19 cellular contexts compared by ENCODE assay signal in genomic region chr22:42957544-42957943, GRCh38. TPM values are rescaled to one million over a fixed set of nuclear protein-coding genes. Genes with fewer than 3 reads are reported as not detected.
DNase-seq lines count a peak whose midpoint lies in the region; ATAC-seq and TF ChIP-seq lines count a peak whose summit lies in the region.
"Had no signal": no experiment of that assay in that cellular context is flagged by ENCODE, and none has a peak within 500 bp of the region (broad histone marks: within the 10 kb centered on the region; RNA-seq: fewer than 3 reads in every experiment).

No MANE protein-coding gene starts in this region.

- no peaks in the 10 kb centered on the region for H3K36me3 ChIP-seq in Panc1 (ENCODE audit: control insufficient read depth, insufficient read depth, low read length)
- H3K36me3 ChIP-seq in psoas muscle (ENCODE audit: insufficient read depth in 1 of 2, low read depth in 1 of 2) = no peaks in the 10 kb centered on the region
- no peaks in the 10 kb centered on the region for H3K36me3 ChIP-seq in CD4-positive, alpha-beta memory T cell (ENCODE audit: insufficient read depth, low read length)
- H3K36me3 ChIP-seq: thyroid gland had no signal

- H3K27me3 ChIP-seq in Panc1 (ENCODE audit: control insufficient read depth, insufficient read depth, low read length) (no peaks in the 10 kb centered on the region), psoas muscle (ENCODE audit: insufficient read depth in 3 of 3, low read length in 2 of 3) (no peaks in the 10 kb centered on the region)
- no peaks in the 10 kb centered on the region for H3K27me3 ChIP-seq in CD4-positive, alpha-beta memory T cell (ENCODE audit: insufficient read depth, low read length)
- H3K27me3 ChIP-seq: thyroid gland had no signal

- in situ Hi-C loops in Panc1 (cut with HindIII; ENCODE audit: low pct_unique_long_range_greater_than_20kb, low sequenced_read_pairs) = no loop called here

- WGBS in psoas muscle, 3 donors = 75 to 87% (median 76%) methylated on average over 3 of the region's 3 CpGs

- H3K36me3 Mint-ChIP-seq in activated T-cell treated with anti-CD3 and anti-CD28 coated beads, Interleukin-2, amount 50 U/mL, for 72 hours (ENCODE audit: insufficient read depth in 2 of 2) = no peaks in the 10 kb centered on the region
- H3K36me3 Mint-ChIP-seq in activated CD4-positive, alpha-beta T cell treated with anti-CD3 and anti-CD28 coated beads for 36 hours (ENCODE audit: low read depth) = peaks cover 4% of the 10 kb centered on the region
- peaks cover 6 to 16% of the 10 kb centered on the region in 2 donors for H3K36me3 Mint-ChIP-seq in CD4-positive, alpha-beta memory T cell

- H3K9me3 Mint-ChIP-seq in activated T-cell treated with anti-CD3 and anti-CD28 coated beads, Interleukin-2, amount 50 U/mL, for 72 hours = no peaks in the 10 kb centered on the region
- no peaks in the 10 kb centered on the region for H3K9me3 Mint-ChIP-seq in activated CD4-positive, alpha-beta T cell treated with anti-CD3 and anti-CD28 coated beads for 36 hours (ENCODE audit: low read depth)
- H3K9me3 Mint-ChIP-seq in CD4-positive, alpha-beta memory T cell = no peaks in the 10 kb centered on the region
- H3K9me3 Mint-ChIP-seq: CD4-positive, alpha-beta T cell had no signal

- TF ChIP-seq CTCF in Panc1 (IDR thresholded peaks at IDR 0.05) (no peak), epithelial cell of proximal tubule (conservative IDR thresholded peaks at IDR 0.05; ENCODE audit: low read depth, low read length) (no peak), psoas muscle (IDR thresholded peaks at IDR 0.05) (no peak)

- no peak for ATAC-seq in activated T-cell treated with anti-CD3 and anti-CD28 coated beads, Interleukin-2, amount 50 U/mL, for 72 hours (replicated peaks in 1 of 2)
- ATAC-seq in Panc1 (no peak), psoas muscle (no peak)
- ATAC-seq in activated CD4-positive, alpha-beta T cell treated with anti-CD3 and anti-CD28 coated beads for 36 hours = no peak
- ATAC-seq: HCT116 had no signal

- BruUV-seq in Panc1 (replicated peaks; lab: Mats Ljungman, UMichigan) = no TSS peak

- POLR2A ChIA-PET in Panc1 (lab: Charles Lee) = interaction anchor here (0.7 to 1.0 kb wide), 2 partner anchors 13 to 240 kb away, joined by 3 to 4 read pairs; no protein-coding TSS in a partner anchor
- POLR2A ChIA-PET in activated CD4-positive, alpha-beta T cell treated with anti-CD3 and anti-CD28 coated beads for 36 hours (lab: Charles Lee) = no interaction called here
- POLR2A ChIA-PET in CD4-positive, alpha-beta memory T cell (lab: Charles Lee; ENCODE audit: partially characterized antibody) = no interaction called here

- H3K4me3 Mint-ChIP-seq in activated T-cell treated with anti-CD3 and anti-CD28 coated beads, Interleukin-2, amount 50 U/mL, for 72 hours = peak overlapping the region; percentile 73 to 79
- no peak overlapping the region for H3K4me3 Mint-ChIP-seq in activated CD4-positive, alpha-beta T cell treated with anti-CD3 and anti-CD28 coated beads for 36 hours
- no peak overlapping the region for H3K4me3 Mint-ChIP-seq in CD4-positive, alpha-beta memory T cell
- H3K4me3 Mint-ChIP-seq: CD4-positive, alpha-beta T cell had no signal

- peaks cover 53% of the 10 kb centered on the region for H3K4me1 Mint-ChIP-seq in activated T-cell treated with anti-CD3 and anti-CD28 coated beads, Interleukin-2, amount 50 U/mL, for 72 hours (ENCODE audit: low read depth)
- peaks cover 51% of the 10 kb centered on the region for H3K4me1 Mint-ChIP-seq in activated CD4-positive, alpha-beta T cell treated with anti-CD3 and anti-CD28 coated beads for 36 hours
- peaks cover 37 to 69% (median 46%) of the 10 kb centered on the region in 4 donors for H3K4me1 Mint-ChIP-seq in CD4-positive, alpha-beta memory T cell

- H3K4me1 ChIP-seq in Panc1 (ENCODE audit: control insufficient read depth, insufficient read depth, low read length) (peaks cover 35% of the 10 kb centered on the region), psoas muscle (peaks cover 35% of the 10 kb centered on the region)
- H3K4me1 ChIP-seq in CD4-positive, alpha-beta memory T cell (ENCODE audit: insufficient read depth, low read length) = peaks cover 16% of the 10 kb centered on the region

- H3K27me3 Mint-ChIP-seq in activated T-cell treated with anti-CD3 and anti-CD28 coated beads, Interleukin-2, amount 50 U/mL, for 72 hours (ENCODE audit: low read depth) = no peaks in the 10 kb centered on the region
- no peaks in the 10 kb centered on the region for H3K27me3 Mint-ChIP-seq in activated CD4-positive, alpha-beta T cell treated with anti-CD3 and anti-CD28 coated beads for 36 hours
- H3K27me3 Mint-ChIP-seq in CD4-positive, alpha-beta memory T cell = no peaks in the 10 kb centered on the region
- H3K27me3 Mint-ChIP-seq: CD4-positive, alpha-beta T cell had no signal

- intact Hi-C loops in Panc1 (cut with micrococcal nuclease; ENCODE audit: unreplicated experiment) (no loop called here), psoas muscle (cut with DNase I) (loop anchor here (5.0 kb wide), 1 partner anchor 45 kb away; no protein-coding TSS in a partner anchor)
- intact Hi-C loops in activated CD4-positive, alpha-beta T cell treated with anti-CD3 and anti-CD28 coated beads for 36 hours (cut with DNase I, micrococcal nuclease) = no loop called here
- intact Hi-C loops in CD4-positive, alpha-beta memory T cell (cut with micrococcal nuclease) = no loop called here

- H3K4me3 ChIP-seq in Panc1 (ENCODE audit: low read depth in 2 of 2, low read length in 2 of 2) (peak overlapping the region; percentile 51 to 72; a peak in 2 of 4 replicates), epithelial cell of proximal tubule (ENCODE audit: low read depth, low read length) (peak overlapping the region; percentile 49), psoas muscle (peak overlapping the region; percentile 47)
- no peak overlapping the region for H3K4me3 ChIP-seq in CD4-positive, alpha-beta memory T cell (ENCODE audit: low read length in 2 of 2)
- H3K4me3 ChIP-seq: thyroid gland had no signal

- CTCF ChIA-PET in Panc1 (lab: Charles Lee) = no interaction called here
- CTCF ChIA-PET in activated CD4-positive, alpha-beta T cell treated with anti-CD3 and anti-CD28 coated beads for 36 hours (lab: Charles Lee) = no interaction called here
- CTCF ChIA-PET in CD4-positive, alpha-beta memory T cell (lab: Charles Lee; ENCODE audit: partially characterized antibody) = no interaction called here

- H3K27ac Mint-ChIP-seq in activated T-cell treated with anti-CD3 and anti-CD28 coated beads, Interleukin-2, amount 50 U/mL, for 72 hours = peak overlapping the region; percentile 44
- no peak overlapping the region for H3K27ac Mint-ChIP-seq in activated CD4-positive, alpha-beta T cell treated with anti-CD3 and anti-CD28 coated beads for 36 hours
- no peak overlapping the region for H3K27ac Mint-ChIP-seq in CD4-positive, alpha-beta memory T cell
- H3K27ac Mint-ChIP-seq: CD4-positive, alpha-beta T cell had no signal

- DNase-seq in activated T-cell treated with anti-CD3 and anti-CD28 coated beads, Interleukin-2, amount 50 U/mL, for 72 hours = no peak
- no peak for DNase-seq in activated T-cell treated with anti-CD3 and anti-CD28 coated beads, Interleukin-2, amount 50 U/mL, for 48 hours
- DNase-seq in Panc1 (ENCODE audit: low read depth, low spot score) (no peak), epithelial cell of proximal tubule (ENCODE audit: low read depth) (no peak), psoas muscle (no peak)
- DNase-seq in activated CD4-positive, alpha-beta T cell treated with anti-CD3 and anti-CD28 coated beads for 36 hours = no peak
- DNase-seq in effector CD4-positive, alpha-beta T cell = no peak
- no peak for DNase-seq in CD4-positive, alpha-beta memory T cell
- DNase-seq: activated CD4-positive, alpha-beta T cell treated with anti-CD3 and anti-CD28 coated beads, Interleukin-2, amount 50 U/mL, for 4 hours; activated CD4-positive, CD25-positive, alpha-beta regulatory T cell; CD4-positive, alpha-beta T cell; cortex of kidney; EL; NCI-H2029; NCI-H526; stimulated activated naive CD8-positive, alpha-beta T cell treated with anti-CD3 and anti-CD28 coated beads, Interleukin-15, Interleukin-2, amounts not matched to agents 100 U/mL and 50 U/mL, for 24 hours; T-helper 1 cell; thyroid gland had no signal

- no peaks in the 10 kb centered on the region for H3K9me3 ChIP-seq in Panc1 (ENCODE audit: control insufficient read depth, insufficient read depth, low read depth, low read length)
- H3K9me3 ChIP-seq in psoas muscle = no peaks in the 10 kb centered on the region
- no peaks in the 10 kb centered on the region for H3K9me3 ChIP-seq in CD4-positive, alpha-beta memory T cell (ENCODE audit: control insufficient read depth in 1 of 2, low read length in 2 of 2)
- H3K9me3 ChIP-seq: thyroid gland had no signal

- peak overlapping the region; percentile 95; the same call in 1 of the 2 replicates for H3K27ac ChIP-seq in Panc1 (ENCODE audit: low read length)
- H3K27ac ChIP-seq in psoas muscle = no peak overlapping the region
- no peak overlapping the region for H3K27ac ChIP-seq in CD4-positive, alpha-beta memory T cell (ENCODE audit: low read depth, low read length)

RNA-seq across cellular contexts. Expression of gene PACSIN2, which starts 57.4 kb away (rescaled TPM):
- total RNA-seq in activated T-cell treated with anti-CD3 and anti-CD28 coated beads, Interleukin-2, amount 50 U/mL, for 72 hours = 10 to 100 TPM; 28.8 to 31.3 TPM
- 60.2 TPM for total RNA-seq in Panc1 (2021; ENCODE audit: unreplicated experiment)
- 76.9 TPM for polyA plus RNA-seq in Panc1 (2012; ENCODE audit: insufficient read length)
- 47.5 and 63.0 TPM in 2 replicates for total RNA-seq in epithelial cell of proximal tubule
- 10 to 100 TPM; 27.9 to 52.2 (median 38.4) TPM for total RNA-seq in psoas muscle
- 10 to 100 TPM; 21.0 to 31.4 (median 26.0) TPM for polyA plus RNA-seq in psoas muscle
- 10 to 100 TPM; 27.9 to 28.1 TPM for total RNA-seq in activated CD4-positive, alpha-beta T cell treated with anti-CD3 and anti-CD28 coated beads for 36 hours
- total RNA-seq in CD4-positive, alpha-beta memory T cell = 10 to 100 TPM; 54.5 to 55.0 TPM
- 10 to 100 TPM; 24.6 to 35.9 TPM for polyA plus RNA-seq in CD4-positive, alpha-beta memory T cell

Comparison
In these comparisons a context has a peak if more than half of its experiments do, and no peak if none do; other contexts are left out.
1. H3K4me3 Mint-ChIP-seq: peak in activated T-cell treated with anti-CD3 and anti-CD28 coated beads, Interleukin-2, amount 50 U/mL, for 72 hours (2 of 2); none in activated CD4-positive, alpha-beta T cell treated with anti-CD3 and anti-CD28 coated beads for 36 hours (single experiment) and CD4-positive, alpha-beta memory T cell (0 of 8).
2. H3K4me3 ChIP-seq: peak in Panc1 (2 of 2), epithelial cell of proximal tubule (single experiment) and psoas muscle (single experiment); none in CD4-positive, alpha-beta memory T cell (0 of 2).
3. intact Hi-C loops: an anchor here in psoas muscle (5.0 kb wide); none called in Panc1, activated CD4-positive, alpha-beta T cell treated with anti-CD3 and anti-CD28 coated beads for 36 hours and CD4-positive, alpha-beta memory T cell.